ENCODE assay signal across 8 cellular contexts in genomic region chr2:218285604-218286003, GRCh38. TPM values are rescaled to one million over a fixed set of nuclear protein-coding genes. Genes with fewer than 3 reads are reported as not detected.
DNase-seq lines count a peak whose midpoint lies in the region; ATAC-seq and TF ChIP-seq lines count a peak whose summit lies in the region.

No MANE protein-coding gene starts in this region.

- no peak overlapping the region for H2BK15ac ChIP-seq in H9 (ENCODE audit: low read depth, low read length)

- no peak overlapping the region for H3K4ac ChIP-seq in H9 (ENCODE audit: low read depth, low read length)

- no peaks in the 10 kb centered on the region for H3K9me3 ChIP-seq in H9 (ENCODE audit: control insufficient read depth, low read depth, low read length)

- H2AFZ ChIP-seq in H9 (ENCODE audit: low read length) = no peak overlapping the region

- no peak overlapping the region for H4K91ac ChIP-seq in H9 (ENCODE audit: insufficient read length, low read depth, low read length)

- H3K27me3 Mint-ChIP-seq in H9 (ENCODE audit: low read depth) (peaks cover 1% of the 10 kb centered on the region), glutamatergic neuron (ENCODE audit: unreplicated experiment) (peaks cover 1% of the 10 kb centered on the region)
- H3K27me3 Mint-ChIP-seq in activated T-cell treated with anti-CD3 and anti-CD28 coated beads, Interleukin-2, amount 50 U/mL, for 24 hours = no peaks in the 10 kb centered on the region

- no peaks in the 10 kb centered on the region for H3K79me2 ChIP-seq in H9 (ENCODE audit: insufficient read depth, low read length)

- H3K4me1 Mint-ChIP-seq in H9 (peaks cover 24 to 25% of the 10 kb centered on the region in 2 experiments), glutamatergic neuron (ENCODE audit: low read depth, unreplicated experiment) (peaks cover 22% of the 10 kb centered on the region)
- H3K4me1 Mint-ChIP-seq in activated T-cell treated with anti-CD3 and anti-CD28 coated beads, Interleukin-2, amount 50 U/mL, for 24 hours (ENCODE audit: low read depth) = peaks cover 76% of the 10 kb centered on the region

- H4K5ac ChIP-seq in H9 (ENCODE audit: insufficient read length, low read depth, low read length) = no peak overlapping the region

- H3K79me1 ChIP-seq in H9 (ENCODE audit: insufficient read depth, low read depth, low read length, poor library complexity, severe bottlenecking) = no peaks in the 10 kb centered on the region

- H3K14ac ChIP-seq in H9 (ENCODE audit: insufficient read depth, low read length) = no peak overlapping the region

- H3K23ac ChIP-seq in H9 (ENCODE audit: insufficient read length, low read depth, low read length) = no peak overlapping the region

- no peaks in the 10 kb centered on the region for H3K27me3 ChIP-seq in H9 (ENCODE audit: insufficient read depth, low read length)

- no peak overlapping the region for H2AK5ac ChIP-seq in H9 (ENCODE audit: insufficient read length, low read length)

- H3K18ac ChIP-seq in H9 (ENCODE audit: insufficient read length, low read depth, low read length) = no peak overlapping the region

- H3K9me3 Mint-ChIP-seq in H9 (no peaks in the 10 kb centered on the region), glutamatergic neuron (ENCODE audit: unreplicated experiment) (no peaks in the 10 kb centered on the region)
- H3K9me3 Mint-ChIP-seq in activated T-cell treated with anti-CD3 and anti-CD28 coated beads, Interleukin-2, amount 50 U/mL, for 24 hours = no peaks in the 10 kb centered on the region

- peaks cover 3% of the 10 kb centered on the region; the same call in 1 of the 2 replicates for H3K4me1 ChIP-seq in H9 (ENCODE audit: insufficient read depth, low read length)

- H2BK120ac ChIP-seq in H9 (ENCODE audit: low read depth, low read length, poor library complexity, severe bottlenecking) = no peak overlapping the region

- TF ChIP-seq CTCF in H9 (conservative IDR thresholded peaks at IDR 0.05) (no peak), glutamatergic neuron (IDR thresholded peaks at IDR 0.05; ENCODE audit: partially characterized antibody, unreplicated experiment) (no peak)

- peak overlapping the region; percentile 52 for H3K4me3 ChIP-seq in skeletal muscle cell (ENCODE audit: low read depth, low read length)

- H4K8ac ChIP-seq in H9 (replicated peaks; ENCODE audit: insufficient read length, low read depth, low read length) = no peak overlapping the region

- H2BK20ac ChIP-seq in H9 (ENCODE audit: low read depth, low read length, poor library complexity, severe bottlenecking) = no peak overlapping the region

- H3T11ph ChIP-seq in H9 (ENCODE audit: low read length) = no peak overlapping the region

- no peak overlapping the region for H3K56ac ChIP-seq in H9 (ENCODE audit: insufficient read length, low read depth, low read length)

- no peaks in the 10 kb centered on the region for H3K23me2 ChIP-seq in H9 (ENCODE audit: insufficient read length, low read depth, low read length, poor library complexity, severe bottlenecking)

- H3K4me3 Mint-ChIP-seq in H9 = no peak overlapping the region
- peak overlapping the region; percentile 82 for H3K4me3 Mint-ChIP-seq in activated T-cell treated with anti-CD3 and anti-CD28 coated beads, Interleukin-2, amount 50 U/mL, for 24 hours
- no peak overlapping the region for H3K4me3 Mint-ChIP-seq in glutamatergic neuron (ENCODE audit: unreplicated experiment)

- H3K36me3 Mint-ChIP-seq in H9 (ENCODE audit: insufficient read depth in 1 of 3, low read depth in 3 of 3) (peaks cover 2 to 4% (median 4%) of the 10 kb centered on the region in 3 experiments; a peak in 5 of 7 replicates), glutamatergic neuron (ENCODE audit: unreplicated experiment) (no peaks in the 10 kb centered on the region)
- peaks cover 49% of the 10 kb centered on the region for H3K36me3 Mint-ChIP-seq in activated T-cell treated with anti-CD3 and anti-CD28 coated beads, Interleukin-2, amount 50 U/mL, for 24 hours (ENCODE audit: low read depth)

- no peak overlapping the region for H3K27ac ChIP-seq in H9 (ENCODE audit: insufficient read length, low read depth, low read length)

- no peak overlapping the region for H2BK12ac ChIP-seq in H9 (ENCODE audit: insufficient read length, low read depth, low read length)

- H3K9ac ChIP-seq in H9 (ENCODE audit: extremely low read depth, insufficient read length, low read length) = no peak overlapping the region

- H3K27ac Mint-ChIP-seq in H9 (peak overlapping the region in 2 of 3 experiments; percentile 44 to 92; a peak in 3 of 7 replicates), glutamatergic neuron (ENCODE audit: unreplicated experiment) (peak overlapping the region; percentile 3)
- peak overlapping the region; percentile 99 for H3K27ac Mint-ChIP-seq in activated T-cell treated with anti-CD3 and anti-CD28 coated beads, Interleukin-2, amount 50 U/mL, for 24 hours

- no peaks in the 10 kb centered on the region for H4K20me1 ChIP-seq in H9 (ENCODE audit: control insufficient read depth, insufficient read depth, insufficient read length)

- no peak overlapping the region for H2BK5ac ChIP-seq in H9 (ENCODE audit: insufficient read length, low read length)

- no peak for ATAC-seq in HG03108 (IDR thresholded peaks at IDR 0.05; ENCODE audit: unreplicated experiment)
- no peak for ATAC-seq in GM21381 (IDR thresholded peaks at IDR 0.05; ENCODE audit: unreplicated experiment)
- ATAC-seq in GM18870 (IDR thresholded peaks at IDR 0.05; ENCODE audit: unreplicated experiment) = no peak

- H3K4me2 ChIP-seq in H9 (ENCODE audit: insufficient read depth, insufficient read length, low read length) = no peak overlapping the region

- no CpG with 5 or more reads among the region's 6 CpGs for WGBS in H9 (ENCODE audit: extremely low coverage, insufficient read length, low lambda C conversion rate)

- DNase-seq in H9 = no peak
- no peak for DNase-seq in activated T-cell treated with anti-CD3 and anti-CD28 coated beads, Interleukin-2, amount 50 U/mL, for 24 hours
- DNase-seq in glutamatergic neuron = no peak
- no peak for DNase-seq in skeletal muscle cell (ENCODE audit: low read depth)
- no peak for DNase-seq in activated CD4-positive, CD25-positive, alpha-beta regulatory T cell treated with anti-CD3 and anti-CD28 coated beads, Interleukin-2, amount 50 U/mL, for 72 hours

RNA-seq across cellular contexts. Expression of gene TMBIM1, which starts 6.7 kb away (rescaled TPM):
- total RNA-seq in H9 (2021) (17.4 and 20.1 TPM in 2 replicates), glutamatergic neuron (ENCODE audit: unreplicated experiment) (1.8 TPM)

RNA-seq across cellular contexts. Expression of gene PNKD, which starts 15.3 kb away (rescaled TPM):
- 31.6 and 32.3 TPM in 2 replicates for total RNA-seq in H9 (2021)
- total RNA-seq in glutamatergic neuron (ENCODE audit: unreplicated experiment) = 44.2 TPM

RNA-seq across cellular contexts. Expression of gene AAMP, which starts 15.7 kb away (rescaled TPM):
- 103 and 106 TPM in 2 replicates for total RNA-seq in H9 (2021)
- 64.6 TPM for total RNA-seq in glutamatergic neuron (ENCODE audit: unreplicated experiment)

RNA-seq across cellular contexts. Expression of gene GPBAR1, which starts 24.8 kb away (rescaled TPM):
- total RNA-seq in H9 (2021) (0.37 and 0.44 TPM in 2 replicates), glutamatergic neuron (ENCODE audit: unreplicated experiment) (1.6 TPM)

Comparison
In these comparisons a context has a peak if more than half of its experiments do, and no peak if none do; other contexts are left out.
1. H3K27ac Mint-ChIP-seq: peak in every context shown above with its lines; median percentile 99 in activated T-cell treated with anti-CD3 and anti-CD28 coated beads, Interleukin-2, amount 50 U/mL, for 24 hours; 68 in H9; 3 in glutamatergic neuron.